ENCODE assay signal across 24 cellular contexts in genomic region chr7:159057647-159058046, GRCh38.
"Had no signal": no experiment of that assay in that cellular context is flagged by ENCODE, and none has a peak within 500 bp of the region (broad histone marks: within the 10 kb centered on the region; RNA-seq: fewer than 3 reads in every experiment).

No MANE protein-coding gene starts in this region.

- H3K4me1 ChIP-seq: pancreas, psoas muscle, right lobe of liver, sigmoid colon, stomach, thyroid gland, tibial nerve, upper lobe of left lung, vagina had no signal

- ATAC-seq: naive thymus-derived CD8-positive, alpha-beta T cell; pancreas; psoas muscle; right cardiac atrium; right lobe of liver; stimulated activated effector memory CD8-positive, alpha-beta T cell treated with anti-CD3 and anti-CD28 coated beads, Interleukin-12 subunit alpha, Interleukin-12 subunit beta, amount 100 ng/mL, for 72 hours; stimulated activated naive B cell treated with anti-CD40 and anti-IgM and Interleukin-4, amounts not matched to agents 10 μg/mL and 1 μg/mL and 100 μg/mL, for 72 hours had no signal

- H3K36me3 ChIP-seq: neutrophil, pancreas, right lobe of liver, sigmoid colon, thoracic aorta, thyroid gland, tibial nerve, upper lobe of left lung, vagina had no signal

- H3K9me3 ChIP-seq: neutrophil, pancreas, psoas muscle, right lobe of liver, sigmoid colon, thoracic aorta, thyroid gland, tibial nerve, upper lobe of left lung, vagina had no signal

- H3K27me3 ChIP-seq: pancreas, right lobe of liver, sigmoid colon, thyroid gland, vagina had no signal

- H3K27ac ChIP-seq: neutrophil, pancreas, psoas muscle, right lobe of liver, sigmoid colon, stomach, thoracic aorta, thyroid gland, tibial nerve, upper lobe of left lung, vagina had no signal

- DNase-seq: naive thymus-derived CD8-positive, alpha-beta T cell; nephron progenitor cell; nucleus accumbens; pancreas; psoas muscle; right cardiac atrium; sigmoid colon; small intestine; stimulated activated CD4-positive, alpha-beta T cell treated with anti-CD3 and anti-CD28 coated beads, Interleukin-15, amount 100 ng/mL, for 24 hours; stimulated activated CD4-positive, alpha-beta T cell treated with anti-CD3 and anti-CD28 coated beads, Interleukin-2, amount 100 ng/mL, for 24 hours; stimulated activated CD4-positive, alpha-beta T cell treated with anti-CD3 and anti-CD28 coated beads, Interleukin-2, amount 100 ng/mL, for 48 hours; stimulated activated CD4-positive, alpha-beta T cell treated with anti-CD3 and anti-CD28 coated beads, Interleukin-4, amount 100 ng/mL, for 24 hours; stimulated activated naive B cell treated with anti-CD40 and anti-IgM and Interleukin-4, amounts not matched to agents 10 μg/mL and 1 μg/mL and 100 μg/mL, for 72 hours; stimulated activated naive CD4-positive, alpha-beta T cell treated with Interleukin-2 at 50 U/mL for 16 hours; stomach; thyroid gland; trophoblast cell; upper lobe of left lung had no signal

- H3K4me3 ChIP-seq: pancreas, psoas muscle, right lobe of liver, sigmoid colon, stomach, thoracic aorta, thyroid gland, tibial nerve, upper lobe of left lung, vagina had no signal
